ENCODE assay signal across 8 cellular contexts in genomic region chr7:144738708-144739314, GRCh38.
DNase-seq lines count a peak whose midpoint lies in the region; ATAC-seq and FAIRE-seq lines count a peak whose summit lies in the region.

No MANE protein-coding gene starts in this region.

- CTCF ChIA-PET in activated CD4-positive, alpha-beta memory T cell treated with anti-CD3 and anti-CD28 coated beads for 36 hours (lab: Charles Lee), result interaction anchor here (0.7 to 3.8 kb wide), 13 partner anchors 9 to 609 kb away, joined by 3 to 23 read pairs (median 4); partner anchors contain the start of gene TPK1

- intact Hi-C loops in activated T-helper 2 cell treated with anti-CD3 and anti-CD28 coated beads, Interferon-gamma antibody, Interleukin-2, Interleukin-4, amounts not matched to agents 10 μg/mL and 5 μg/mL and 100 μg/mL, durations not matched to agents 14 hours and 24 hours and 36 hours (cut with micrococcal nuclease), result loop anchor here (5.0 to 10.0 kb wide), 2 partner anchors 98 to 196 kb away; partner anchors contain the start of gene TPK1
- intact Hi-C loops in activated CD4-positive, alpha-beta memory T cell treated with anti-CD3 and anti-CD28 coated beads for 36 hours (cut with micrococcal nuclease), result loop anchor here (1.0 to 2.0 kb wide), 3 partner anchors 48 to 298 kb away; no protein-coding TSS in a partner anchor

- no peaks in the 10 kb centered on the region for H3K36me3 Mint-ChIP-seq in activated T-helper 2 cell treated with anti-CD3 and anti-CD28 coated beads, Interferon-gamma antibody, Interleukin-2, Interleukin-4, amounts not matched to agents 10 μg/mL and 5 μg/mL and 100 μg/mL, durations not matched to agents 14 hours and 24 hours and 36 hours (ENCODE audit: low read depth)
- peaks cover 1% of the 10 kb centered on the region for H3K36me3 Mint-ChIP-seq in activated CD4-positive, alpha-beta memory T cell treated with anti-CD3 and anti-CD28 coated beads for 36 hours

- peak; percentile 79 for FAIRE-seq in GM18507 (lab: Jason Lieb, UNC)

- ATAC-seq in HG02852 (IDR thresholded peaks at IDR 0.05; ENCODE audit: unreplicated experiment), result peak; percentile 96

- DNase-seq in COLO829 (ENCODE audit: low spot score) (peak; percentile 17), GM18507 (ENCODE audit: extremely low spot score, insufficient read length, low read depth) (no peak), NCI-H2081 treated with DMSO at 0.1 percent for 48 hours (lab: John Stamatoyannopoulos, UW) (peak; percentile 34), astrocyte of the hippocampus (ENCODE audit: low read depth, low spot score) (peak; percentile 30), kidney tubule cell (ENCODE audit: low spot score) (peak; percentile 47)
- no peak for DNase-seq in activated T-helper 2 cell treated with anti-CD3 and anti-CD28 coated beads, Interferon-gamma antibody, Interleukin-2, Interleukin-4, amounts not matched to agents 10 μg/mL and 5 μg/mL and 100 μg/mL, durations not matched to agents 14 hours and 24 hours and 36 hours (ENCODE audit: low spot score)
- DNase-seq in activated CD4-positive, alpha-beta memory T cell treated with anti-CD3 and anti-CD28 coated beads for 36 hours, result no peak

- H3K4me3 Mint-ChIP-seq in activated T-helper 2 cell treated with anti-CD3 and anti-CD28 coated beads, Interferon-gamma antibody, Interleukin-2, Interleukin-4, amounts not matched to agents 10 μg/mL and 5 μg/mL and 100 μg/mL, durations not matched to agents 14 hours and 24 hours and 36 hours (ENCODE audit: low read depth), result no peak overlapping the region
- H3K4me3 Mint-ChIP-seq in activated CD4-positive, alpha-beta memory T cell treated with anti-CD3 and anti-CD28 coated beads for 36 hours, result no peak overlapping the region

- H3K27me3 Mint-ChIP-seq in activated T-helper 2 cell treated with anti-CD3 and anti-CD28 coated beads, Interferon-gamma antibody, Interleukin-2, Interleukin-4, amounts not matched to agents 10 μg/mL and 5 μg/mL and 100 μg/mL, durations not matched to agents 14 hours and 24 hours and 36 hours (ENCODE audit: low read depth), result no peaks in the 10 kb centered on the region
- no peaks in the 10 kb centered on the region for H3K27me3 Mint-ChIP-seq in activated CD4-positive, alpha-beta memory T cell treated with anti-CD3 and anti-CD28 coated beads for 36 hours

- POLR2A ChIA-PET in activated CD4-positive, alpha-beta memory T cell treated with anti-CD3 and anti-CD28 coated beads for 36 hours (lab: Charles Lee), result interaction anchor here (1.8 kb wide), 1 partner anchor 97 kb away, joined by 5 read pairs; the partner anchor contains the start of gene TPK1

- no peaks in the 10 kb centered on the region for H3K9me3 Mint-ChIP-seq in activated T-helper 2 cell treated with anti-CD3 and anti-CD28 coated beads, Interferon-gamma antibody, Interleukin-2, Interleukin-4, amounts not matched to agents 10 μg/mL and 5 μg/mL and 100 μg/mL, durations not matched to agents 14 hours and 24 hours and 36 hours
- H3K9me3 Mint-ChIP-seq in activated CD4-positive, alpha-beta memory T cell treated with anti-CD3 and anti-CD28 coated beads for 36 hours, result peaks cover 3% of the 10 kb centered on the region

- no peak overlapping the region for H3K27ac Mint-ChIP-seq in activated T-helper 2 cell treated with anti-CD3 and anti-CD28 coated beads, Interferon-gamma antibody, Interleukin-2, Interleukin-4, amounts not matched to agents 10 μg/mL and 5 μg/mL and 100 μg/mL, durations not matched to agents 14 hours and 24 hours and 36 hours
- no peak overlapping the region for H3K27ac Mint-ChIP-seq in activated CD4-positive, alpha-beta memory T cell treated with anti-CD3 and anti-CD28 coated beads for 36 hours

- no peaks in the 10 kb centered on the region for H3K4me1 Mint-ChIP-seq in activated T-helper 2 cell treated with anti-CD3 and anti-CD28 coated beads, Interferon-gamma antibody, Interleukin-2, Interleukin-4, amounts not matched to agents 10 μg/mL and 5 μg/mL and 100 μg/mL, durations not matched to agents 14 hours and 24 hours and 36 hours (ENCODE audit: low read depth)
- no peaks in the 10 kb centered on the region for H3K4me1 Mint-ChIP-seq in activated CD4-positive, alpha-beta memory T cell treated with anti-CD3 and anti-CD28 coated beads for 36 hours (ENCODE audit: low read depth)

Comparison
In these comparisons a context has a peak if more than half of its experiments do, and no peak if none do; other contexts are left out.
1. DNase-seq: peak in COLO829 (single experiment), NCI-H2081 treated with DMSO at 0.1 percent for 48 hours (single experiment), astrocyte of the hippocampus (single experiment) and kidney tubule cell (single experiment); none in GM18507 (single experiment), activated T-helper 2 cell treated with anti-CD3 and anti-CD28 coated beads, Interferon-gamma antibody, Interleukin-2, Interleukin-4, amounts not matched to agents 10 μg/mL and 5 μg/mL and 100 μg/mL, durations not matched to agents 14 hours and 24 hours and 36 hours (single experiment) and activated CD4-positive, alpha-beta memory T cell treated with anti-CD3 and anti-CD28 coated beads for 36 hours (single experiment).